In genomic region chr11:105609832-105610781, GRCh38 we compare ENCODE assay signal across 8 cellular contexts. TPM values are rescaled to one million over a fixed set of nuclear protein-coding genes. Genes with fewer than 3 reads are reported as not detected.
DNase-seq lines count a peak whose midpoint lies in the region; ATAC-seq and FAIRE-seq lines count a peak whose summit lies in the region.

Gene GRIA4 (plus strand): TSS chr11:105610073. CDS start chr11:105610998, 925 bp downstream.

- no peaks in the 10 kb centered on the region for H3K36me3 ChIP-seq in small intestine (ENCODE audit: control insufficient read depth in 2 of 2, insufficient read depth in 2 of 2, low read length in 2 of 2)

- H3K27ac ChIP-seq in caudate nucleus (ENCODE audit: low read depth, low read length): peak within 1 kb of the TSS; percentile 55
- no peak within 1 kb of the TSS for H3K27ac ChIP-seq in small intestine (ENCODE audit: low read depth in 1 of 2, low read length in 1 of 2)

- H3K4me3 ChIP-seq in small intestine (ENCODE audit: low read depth in 1 of 2, low read length in 2 of 2): peak within 1 kb of the TSS; percentile 28 to 44

- no peaks in the 10 kb centered on the region for H3K9me3 ChIP-seq in small intestine (ENCODE audit: control insufficient read depth, low read depth)

- peak; percentile 38 for DNase-seq in GM03348 (ENCODE audit: low spot score)
- DNase-seq in NCI-H345 treated with DMSO at 0.1 percent for 48 hours (lab: John Stamatoyannopoulos, UW; ENCODE audit: unreplicated experiment): peak; percentile 68
- peak in 58 of 61 donors; percentile 22 to 82 (median 62) for DNase-seq in caudate nucleus (lab: John Stamatoyannopoulos, UW)
- DNase-seq in inferior parietal cortex (ENCODE audit: extremely low spot score): peak; percentile 71
- DNase-seq in small intestine: peak; percentile 11
- DNase-seq in T1000 (lab: John Stamatoyannopoulos, UW): no peak
- no peak for DNase-seq in GF-D8 (lab: John Stamatoyannopoulos, UW)

- FAIRE-seq in small intestine (lab: Jason Lieb, UNC): no peak

- ATAC-seq in GM18511 (IDR thresholded peaks at IDR 0.05; ENCODE audit: unreplicated experiment): no peak

- peaks cover 0 to 6% of the 10 kb centered on the region in 2 donors for H3K27me3 ChIP-seq in small intestine (ENCODE audit: control insufficient read depth in 2 of 2, insufficient read depth in 2 of 2, low read length in 2 of 2)

- H3K4me1 ChIP-seq in small intestine (ENCODE audit: control insufficient read depth in 2 of 2, insufficient read depth in 1 of 2, low read depth in 1 of 2, low read length in 1 of 2): no peaks in the 10 kb centered on the region

- WGBS in small intestine, 3 donors: 2 to 5% (median 3%) methylated on average over 47 to 54 of the region's 54 CpGs

RNA-seq across cellular contexts. Expression of gene GRIA4, which starts in this region (rescaled TPM):
- polyA plus RNA-seq in small intestine: under 1 TPM in 1 of 3 donors, not detected in 2; 0.34 TPM

Comparison
In these comparisons a context has a peak if more than half of its experiments do, and no peak if none do; other contexts are left out.
1. Peak in DNase-seq and H3K4me3 ChIP-seq in small intestine; RNA of the gene not detected or under 1 TPM.
2. DNase-seq: peak in GM03348 (single experiment), NCI-H345 treated with DMSO at 0.1 percent for 48 hours (single experiment), caudate nucleus (58 of 61) and inferior parietal cortex (single experiment); none in T1000 (single experiment) and GF-D8 (single experiment).